ENCODE assay signal across 1 cellular context in the genomic region with DNA sequence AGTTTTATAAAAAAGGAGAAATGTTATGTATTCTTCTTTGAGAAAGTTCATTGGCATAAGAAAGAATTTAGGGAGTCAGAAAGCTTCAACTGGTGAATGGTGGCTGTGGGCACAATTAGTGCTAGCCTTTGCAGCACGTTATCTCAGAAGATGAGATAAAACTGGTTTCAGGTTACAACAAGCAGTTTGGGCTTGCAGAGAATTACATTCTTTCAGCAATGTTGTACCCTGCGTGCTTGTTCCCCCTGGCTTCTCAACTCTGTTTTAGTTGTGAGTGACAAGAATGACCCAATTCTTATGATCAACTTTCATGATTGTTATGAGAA.
TF ChIP-seq lines count a peak whose summit lies in the region.

No MANE protein-coding gene starts in this region.

TF ChIP-seq in GM23338, 12 proteins besides CTCF, POLR2A, EP300 and RAD21 (continued from another document):
- TF ChIP-seq ZNF462 (CRISPR knock-in tag; IDR thresholded peaks at IDR 0.05), result no peak
- TF ChIP-seq EZH2 (IDR thresholded peaks at IDR 0.05; ENCODE audit: low read depth, unreplicated experiment), result no peak
- TF ChIP-seq POLR2AphosphoS5 (IDR thresholded peaks at IDR 0.05; ENCODE audit: low read depth), result no peak
- TF ChIP-seq, protein P1, sequence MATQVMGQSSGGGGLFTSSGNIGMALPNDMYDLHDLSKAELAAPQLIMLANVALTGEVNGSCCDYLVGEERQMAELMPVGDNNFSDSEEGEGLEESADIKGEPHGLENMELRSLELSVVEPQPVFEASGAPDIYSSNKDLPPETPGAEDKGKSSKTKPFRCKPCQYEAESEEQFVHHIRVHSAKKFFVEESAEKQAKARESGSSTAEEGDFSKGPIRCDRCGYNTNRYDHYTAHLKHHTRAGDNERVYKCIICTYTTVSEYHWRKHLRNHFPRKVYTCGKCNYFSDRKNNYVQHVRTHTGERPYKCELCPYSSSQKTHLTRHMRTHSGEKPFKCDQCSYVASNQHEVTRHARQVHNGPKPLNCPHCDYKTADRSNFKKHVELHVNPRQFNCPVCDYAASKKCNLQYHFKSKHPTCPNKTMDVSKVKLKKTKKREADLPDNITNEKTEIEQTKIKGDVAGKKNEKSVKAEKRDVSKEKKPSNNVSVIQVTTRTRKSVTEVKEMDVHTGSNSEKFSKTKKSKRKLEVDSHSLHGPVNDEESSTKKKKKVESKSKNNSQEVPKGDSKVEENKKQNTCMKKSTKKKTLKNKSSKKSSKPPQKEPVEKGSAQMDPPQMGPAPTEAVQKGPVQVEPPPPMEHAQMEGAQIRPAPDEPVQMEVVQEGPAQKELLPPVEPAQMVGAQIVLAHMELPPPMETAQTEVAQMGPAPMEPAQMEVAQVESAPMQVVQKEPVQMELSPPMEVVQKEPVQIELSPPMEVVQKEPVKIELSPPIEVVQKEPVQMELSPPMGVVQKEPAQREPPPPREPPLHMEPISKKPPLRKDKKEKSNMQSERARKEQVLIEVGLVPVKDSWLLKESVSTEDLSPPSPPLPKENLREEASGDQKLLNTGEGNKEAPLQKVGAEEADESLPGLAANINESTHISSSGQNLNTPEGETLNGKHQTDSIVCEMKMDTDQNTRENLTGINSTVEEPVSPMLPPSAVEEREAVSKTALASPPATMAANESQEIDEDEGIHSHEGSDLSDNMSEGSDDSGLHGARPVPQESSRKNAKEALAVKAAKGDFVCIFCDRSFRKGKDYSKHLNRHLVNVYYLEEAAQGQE (IDR thresholded peaks at IDR 0.05; ENCODE audit: unreplicated experiment), result no peak
- no peak for TF ChIP-seq JUNB (IDR thresholded peaks at IDR 0.05; ENCODE audit: unreplicated experiment)
- TF ChIP-seq ZNF331 (CRISPR knock-in tag; IDR thresholded peaks at IDR 0.05; ENCODE audit: low read depth), result no peak
- TF ChIP-seq ETS1 (IDR thresholded peaks at IDR 0.05), result no peak
- no peak for TF ChIP-seq ZNF114 (CRISPR knock-in tag; IDR thresholded peaks at IDR 0.05)
